ENCODE assay signal across 8 cellular contexts in genomic region chr5:76403963-76404693, GRCh38. TPM values are rescaled to one million over a fixed set of nuclear protein-coding genes. Genes with fewer than 3 reads are reported as not detected.
DNase-seq lines count a peak whose midpoint lies in the region; ATAC-seq and TF ChIP-seq lines count a peak whose summit lies in the region.

No MANE protein-coding gene starts in this region.

- H3K4me1 ChIP-seq in CD8-positive, alpha-beta memory T cell (ENCODE audit: insufficient read depth, low read length) = peaks cover 45% of the 10 kb centered on the region
- H3K4me1 ChIP-seq in OCI-LY7 (ENCODE audit: insufficient read depth, low read length, poor library complexity, severe bottlenecking) (peaks cover 54% of the 10 kb centered on the region), iPS-20b (ENCODE audit: insufficient read depth, low read length) (peaks cover 14% of the 10 kb centered on the region; the same call in 1 of the 2 replicates)

- no peaks in the 10 kb centered on the region for H3K9me2 ChIP-seq in OCI-LY7 (ENCODE audit: insufficient read depth, low read length)

- H3K4me1 Mint-ChIP-seq in CD8-positive, alpha-beta memory T cell = peaks cover 62 to 71% (median 69%) of the 10 kb centered on the region in 3 donors

- peaks cover 51% of the 10 kb centered on the region for H3K79me2 ChIP-seq in OCI-LY7 (ENCODE audit: insufficient read depth, low read depth, low read length)

- POLR2A ChIA-PET in CD8-positive, alpha-beta memory T cell (lab: Charles Lee) = interaction anchor here (0.6 to 4.3 kb wide), 14 partner anchors 18 to 803 kb away, joined by 3 to 58 read pairs (median 4); no protein-coding TSS in a partner anchor
- POLR2A ChIA-PET in OCI-LY7 (lab: Charles Lee) = interaction anchor here (0.7 to 2.9 kb wide), 12 partner anchors 15 to 187 kb away, joined by 3 to 16 read pairs (median 4); no protein-coding TSS in a partner anchor

- peaks cover 0 to 3% (median 0%) of the 10 kb centered on the region in 5 donors for H3K9me3 Mint-ChIP-seq in CD8-positive, alpha-beta memory T cell

- H3K27ac Mint-ChIP-seq in CD8-positive, alpha-beta memory T cell = peak overlapping the region; percentile 95 to 99 (median 97)

- TF ChIP-seq CTCF in OCI-LY7 (conservative IDR thresholded peaks at IDR 0.05; ENCODE audit: low read length) = no peak; the same call in 1 of the 2 replicates

- peak overlapping the region; percentile 92 to 99 (median 96) for H3K4me3 Mint-ChIP-seq in CD8-positive, alpha-beta memory T cell

- no peaks in the 10 kb centered on the region for H3K27me3 ChIP-seq in CD8-positive, alpha-beta memory T cell (ENCODE audit: insufficient read depth, low read length, poor library complexity, severe bottlenecking)
- peaks cover 19% of the 10 kb centered on the region; the same call in 1 of the 2 replicates for H3K27me3 ChIP-seq in iPS-20b (ENCODE audit: insufficient read depth, low read length)

- CTCF ChIA-PET in CD8-positive, alpha-beta memory T cell (lab: Charles Lee) = interaction anchor here (0.6 to 5.1 kb wide), 35 partner anchors 10 to 316 kb away, joined by 3 to 70 read pairs (median 4); no protein-coding TSS in a partner anchor
- CTCF ChIA-PET in OCI-LY7 (lab: Charles Lee; ENCODE audit: unreplicated experiment) = interaction anchor here (0.9 to 2.4 kb wide), 4 partner anchors 13 to 179 kb away, joined by 3 to 9 read pairs (median 5); no protein-coding TSS in a partner anchor

- H4K20me1 ChIP-seq in OCI-LY7 (ENCODE audit: insufficient read depth, low read length) = no peaks in the 10 kb centered on the region

- H3K4me3 ChIP-seq in CD8-positive, alpha-beta memory T cell (ENCODE audit: low read length) = peak overlapping the region; percentile 82
- peak overlapping the region; percentile 93 for H3K4me3 ChIP-seq in OCI-LY7 (ENCODE audit: low read depth, low read length, poor library complexity, severe bottlenecking)
- H3K4me3 ChIP-seq in iPS-20b (ENCODE audit: low read length) = peak overlapping the region; percentile 76

- ATAC-seq in GM21723 (IDR thresholded peaks at IDR 0.05; ENCODE audit: unreplicated experiment) (peak; percentile 24), HG03039 (IDR thresholded peaks at IDR 0.05; ENCODE audit: unreplicated experiment) (no peak)

- intact Hi-C loops in OCI-LY7 (cut with micrococcal nuclease; ENCODE audit: unreplicated experiment) = loop anchor here (1.0 to 10.0 kb wide), 6 partner anchors 53 to 237 kb away; no protein-coding TSS in a partner anchor

- H3K9me3 ChIP-seq in CD8-positive, alpha-beta memory T cell (ENCODE audit: low read length) = no peaks in the 10 kb centered on the region
- H3K9me3 ChIP-seq in OCI-LY7 (ENCODE audit: low read length) (peaks cover 5% of the 10 kb centered on the region), iPS-20b (ENCODE audit: insufficient read depth, low read depth, low read length) (no peaks in the 10 kb centered on the region)

- H3K27me3 Mint-ChIP-seq in CD8-positive, alpha-beta memory T cell = peaks cover 0 to 3% of the 10 kb centered on the region in 2 donors

- peak overlapping the region; percentile 79; the same call in 1 of the 2 replicates for H3K9ac ChIP-seq in iPS-20b (ENCODE audit: low read depth, low read length)

- BruUV-seq in OCI-LY7 (replicated peaks; lab: Mats Ljungman, UMichigan) = no TSS peak

- peak overlapping the region; percentile 94 for H3K27ac ChIP-seq in CD8-positive, alpha-beta memory T cell (ENCODE audit: low read depth, low read length)
- H3K27ac ChIP-seq in OCI-LY7 (ENCODE audit: low read depth, low read length, poor library complexity, severe bottlenecking) (peak overlapping the region; percentile 94), iPS-20b (ENCODE audit: low read length) (no peak overlapping the region)

- H2AFZ ChIP-seq in OCI-LY7 (ENCODE audit: low read length) = peak overlapping the region; percentile 80

- peaks cover 3 to 22% (median 4%) of the 10 kb centered on the region in 3 donors for H3K36me3 Mint-ChIP-seq in CD8-positive, alpha-beta memory T cell

- peak overlapping the region; percentile 84 for H3K4me2 ChIP-seq in OCI-LY7 (ENCODE audit: low read length)

- DNase-seq in CD8-positive, alpha-beta memory T cell = peak; percentile 63 to 93 (median 79)
- DNase-seq in OCI-LY7 (ENCODE audit: low spot score) (peak; percentile 87), activated gamma-delta T cell treated with Interleukin-2 at 50 U/mL for 16 hours (peak; percentile 76), NCI-H128 (lab: John Stamatoyannopoulos, UW; ENCODE audit: unreplicated experiment) (no peak)
- DNase-seq in stimulated activated CD4-positive, alpha-beta T cell treated with anti-CD3 and anti-CD28 coated beads, Interleukin-1b, Interleukin-23, amount 100 ng/mL, for 1 hour (ENCODE audit: low read depth in 2 of 2) = peak; percentile 34 to 45

- H3K36me3 ChIP-seq in CD8-positive, alpha-beta memory T cell (ENCODE audit: insufficient read depth, low read length) = no peaks in the 10 kb centered on the region
- H3K36me3 ChIP-seq in OCI-LY7 (ENCODE audit: insufficient read depth, low read length) (peaks cover 16% of the 10 kb centered on the region), iPS-20b (ENCODE audit: insufficient read depth, low read depth, low read length) (no peaks in the 10 kb centered on the region)

RNA-seq across cellular contexts. Expression of gene IQGAP2, which starts 1.0 kb away (rescaled TPM):
- 10 to 100 TPM; 51.4 to 62.5 TPM for total RNA-seq in CD8-positive, alpha-beta memory T cell
- 70.5 TPM for polyA plus RNA-seq in CD8-positive, alpha-beta memory T cell
- total RNA-seq in OCI-LY7 (2014; rRNA removed; shearing (Covaris generic)) = 30.0 and 49.9 TPM in 2 replicates
- 48.7 and 50.2 TPM in 2 replicates for total RNA-seq in OCI-LY7 (2022)
